1 cellular context compared by ENCODE assay signal in the genomic region with DNA sequence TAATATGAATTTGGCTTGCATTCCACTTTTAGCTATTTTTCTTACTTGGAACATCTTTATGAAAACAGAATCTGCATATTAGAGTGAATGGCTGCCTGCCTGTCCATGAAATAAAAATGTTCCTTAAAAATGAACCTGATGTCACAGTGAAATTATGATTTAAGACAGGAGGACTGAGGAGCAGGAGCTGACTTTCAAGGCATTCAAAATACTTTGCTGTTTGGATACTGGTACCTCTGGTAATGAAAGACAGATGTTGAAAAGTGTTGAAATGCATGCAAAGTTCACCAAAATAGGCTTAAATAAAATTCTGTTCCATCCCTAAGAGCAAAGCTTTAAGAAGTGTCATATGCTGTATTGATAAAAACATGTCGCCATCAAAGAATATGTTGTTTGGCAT.
TF ChIP-seq lines count a peak whose summit lies in the region.

No MANE protein-coding gene starts in this region.

TF ChIP-seq in HepG2, 621 proteins besides CTCF, POLR2A, EP300 and RAD21:
- TF ChIP-seq KAT7 (CRISPR knock-in tag; IDR thresholded peaks at IDR 0.05; ENCODE audit: borderline replicate concordance) (no peak), NCOR1 (IDR thresholded peaks at IDR 0.05; ENCODE audit: borderline replicate concordance, low read length) (no peak), ZNF207 (IDR thresholded peaks at IDR 0.05; ENCODE audit: borderline replicate concordance) (no peak), ZFYVE20 (CRISPR knock-in tag; IDR thresholded peaks at IDR 0.05; ENCODE audit: borderline replicate concordance, low read depth) (no peak), GATAD1 (CRISPR knock-in tag; IDR thresholded peaks at IDR 0.05) (no peak)
- TF ChIP-seq, protein P1, sequence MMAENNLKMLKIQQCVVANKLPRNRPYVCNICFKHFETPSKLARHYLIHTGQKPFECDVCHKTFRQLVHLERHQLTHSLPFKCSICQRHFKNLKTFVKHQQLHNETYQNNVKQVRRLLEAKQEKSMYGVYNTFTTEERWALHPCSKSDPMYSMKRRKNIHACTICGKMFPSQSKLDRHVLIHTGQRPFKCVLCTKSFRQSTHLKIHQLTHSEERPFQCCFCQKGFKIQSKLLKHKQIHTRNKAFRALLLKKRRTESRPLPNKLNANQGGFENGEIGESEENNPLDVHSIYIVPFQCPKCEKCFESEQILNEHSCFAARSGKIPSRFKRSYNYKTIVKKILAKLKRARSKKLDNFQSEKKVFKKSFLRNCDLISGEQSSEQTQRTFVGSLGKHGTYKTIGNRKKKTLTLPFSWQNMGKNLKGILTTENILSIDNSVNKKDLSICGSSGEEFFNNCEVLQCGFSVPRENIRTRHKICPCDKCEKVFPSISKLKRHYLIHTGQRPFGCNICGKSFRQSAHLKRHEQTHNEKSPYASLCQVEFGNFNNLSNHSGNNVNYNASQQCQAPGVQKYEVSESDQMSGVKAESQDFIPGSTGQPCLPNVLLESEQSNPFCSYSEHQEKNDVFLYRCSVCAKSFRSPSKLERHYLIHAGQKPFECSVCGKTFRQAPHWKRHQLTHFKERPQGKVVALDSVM (CRISPR knock-in tag; IDR thresholded peaks at IDR 0.05): no peak
